14 cellular contexts compared by ENCODE assay signal in the genomic region with DNA sequence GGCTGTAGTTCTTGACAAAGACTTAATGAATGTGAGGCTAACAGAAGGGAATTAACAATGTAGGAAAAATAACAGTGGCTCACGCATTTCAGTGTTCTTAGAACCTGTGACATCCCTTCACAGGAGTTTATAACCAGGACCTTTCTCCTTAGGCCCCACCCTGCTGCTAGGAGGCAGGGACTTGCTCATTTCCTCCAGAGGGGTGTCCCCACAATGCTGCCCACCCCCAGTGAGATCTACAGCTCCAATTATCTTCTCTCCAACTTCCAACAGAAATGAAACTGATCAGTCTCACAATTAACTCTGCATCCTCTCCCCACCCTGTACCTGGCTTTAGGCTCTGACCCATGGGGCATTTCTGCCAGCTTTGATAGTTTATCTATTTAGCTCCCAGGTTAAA.
DNase-seq lines count a peak whose midpoint lies in the region; ATAC-seq and TF ChIP-seq lines count a peak whose summit lies in the region.
"Had no signal": no experiment of that assay in that cellular context is flagged by ENCODE, and none has a peak within 500 bp of the region (broad histone marks: within the 10 kb centered on the region; RNA-seq: fewer than 3 reads in every experiment).

No MANE protein-coding gene starts in this region.

- H3K4me2 ChIP-seq in GM23338: no peak overlapping the region

- no peak for ATAC-seq in GM23338
- ATAC-seq in HG03571 (IDR thresholded peaks at IDR 0.05; ENCODE audit: unreplicated experiment): no peak
- ATAC-seq: HepG2 had no signal

- H3K36me3 ChIP-seq in GM23338 (ENCODE audit: insufficient read depth): no peaks in the 10 kb centered on the region
- peaks cover 60% of the 10 kb centered on the region for H3K36me3 ChIP-seq in adipocyte (ENCODE audit: control insufficient read depth, insufficient read depth, low read length, severe bottlenecking)

- H3K9me3 Mint-ChIP-seq in activated T-cell treated with anti-CD3 and anti-CD28 coated beads, Interleukin-2, amount 50 U/mL, for 24 hours: no peaks in the 10 kb centered on the region
- H3K9me3 Mint-ChIP-seq in GM23338 (no peaks in the 10 kb centered on the region), nephron progenitor cell (no peaks in the 10 kb centered on the region)

- no peaks in the 10 kb centered on the region for H3K9me3 ChIP-seq in adipocyte (ENCODE audit: control insufficient read depth, low read length)

- no peak for DNase-seq in activated T-cell treated with anti-CD3 and anti-CD28 coated beads, Interleukin-2, amount 50 U/mL, for 24 hours
- no peak for DNase-seq in activated T-cell treated with anti-CD3 and anti-CD28 coated beads, Interleukin-2, amount 50 U/mL, for 48 hours
- DNase-seq in GM23338 (ENCODE audit: low spot score) (no peak), adipocyte (ENCODE audit: low read depth) (no peak), nephron progenitor cell (no peak), cortex of kidney (lab: John Stamatoyannopoulos, UW) (no peak), NCI-H2107 (lab: John Stamatoyannopoulos, UW) (no peak)
- DNase-seq: GOT3, NCI-H1105 treated with DMSO at 0.1 percent for 48 hours, NCI-H187 treated with DMSO at 0.1 percent for 48 hours, NCI-H774, SHP77 had no signal

- no peaks in the 10 kb centered on the region for H3K4me1 Mint-ChIP-seq in activated T-cell treated with anti-CD3 and anti-CD28 coated beads, Interleukin-2, amount 50 U/mL, for 24 hours (ENCODE audit: low read depth)
- peaks cover 8% of the 10 kb centered on the region for H3K4me1 Mint-ChIP-seq in GM23338
- no peaks in the 10 kb centered on the region for H3K4me1 Mint-ChIP-seq in nephron progenitor cell

- no peak overlapping the region for H2AFZ ChIP-seq in GM23338

- no peaks in the 10 kb centered on the region for H3K27me3 ChIP-seq in GM23338 (ENCODE audit: insufficient read depth)
- H3K27me3 ChIP-seq in adipocyte (replicated peaks; ENCODE audit: control insufficient read depth, insufficient read depth, low read length): no peaks in the 10 kb centered on the region

- no peak overlapping the region for H3K4me3 ChIP-seq in GM23338
- no peak overlapping the region for H3K4me3 ChIP-seq in adipocyte (ENCODE audit: low read length)

- H3K27me3 Mint-ChIP-seq in activated T-cell treated with anti-CD3 and anti-CD28 coated beads, Interleukin-2, amount 50 U/mL, for 24 hours: no peaks in the 10 kb centered on the region
- H3K27me3 Mint-ChIP-seq in GM23338 (ENCODE audit: insufficient read depth, low read depth, poor library complexity): no peaks in the 10 kb centered on the region
- H3K27me3 Mint-ChIP-seq in nephron progenitor cell (ENCODE audit: low read depth, poor library complexity): no peaks in the 10 kb centered on the region

- H3K4me1 ChIP-seq in GM23338 (ENCODE audit: insufficient read depth): peaks cover 13% of the 10 kb centered on the region; the same call in 1 of the 2 replicates
- H3K4me1 ChIP-seq in adipocyte (ENCODE audit: control insufficient read depth, insufficient read depth, low read length): peaks cover 11% of the 10 kb centered on the region

- no peak overlapping the region for H3K27ac ChIP-seq in GM23338 (ENCODE audit: low read depth)

- H3K9me2 ChIP-seq in GM23338 (ENCODE audit: insufficient read depth): no peaks in the 10 kb centered on the region

- peak overlapping the region; percentile 20 for H3K9ac ChIP-seq in adipocyte (ENCODE audit: low read length)

- no peak overlapping the region for H3K4me3 Mint-ChIP-seq in activated T-cell treated with anti-CD3 and anti-CD28 coated beads, Interleukin-2, amount 50 U/mL, for 24 hours
- H3K4me3 Mint-ChIP-seq in GM23338 (no peak overlapping the region), nephron progenitor cell (no peak overlapping the region)

- H3F3A ChIP-seq in GM23338 (replicated peaks; ENCODE audit: low read depth): no peaks in the 10 kb centered on the region

- no peaks in the 10 kb centered on the region for H4K20me1 ChIP-seq in GM23338 (replicated peaks; ENCODE audit: insufficient read depth)

- no peaks in the 10 kb centered on the region for H3K79me2 ChIP-seq in GM23338 (replicated peaks; ENCODE audit: insufficient read depth)

- peak overlapping the region; percentile 24 for H3K27ac Mint-ChIP-seq in activated T-cell treated with anti-CD3 and anti-CD28 coated beads, Interleukin-2, amount 50 U/mL, for 24 hours
- H3K27ac Mint-ChIP-seq in GM23338: peak overlapping the region; percentile 34; the same call in 1 of the 2 replicates
- H3K27ac Mint-ChIP-seq in nephron progenitor cell: peak overlapping the region; percentile 28

- peaks cover 47% of the 10 kb centered on the region for H3K36me3 Mint-ChIP-seq in activated T-cell treated with anti-CD3 and anti-CD28 coated beads, Interleukin-2, amount 50 U/mL, for 24 hours (ENCODE audit: low read depth)
- peaks cover 12% of the 10 kb centered on the region; the same call in 2 of the 3 replicates for H3K36me3 Mint-ChIP-seq in GM23338 (ENCODE audit: low read depth)
- H3K36me3 Mint-ChIP-seq in nephron progenitor cell (ENCODE audit: low read depth): peaks cover 37% of the 10 kb centered on the region

- no peak for TF ChIP-seq CTCF in GM23338 (conservative IDR thresholded peaks at IDR 0.05; ENCODE audit: low read depth in 2 of 2)
- TF ChIP-seq CTCF in nephron progenitor cell (IDR thresholded peaks at IDR 0.05): no peak

TF ChIP-seq in GM23338, 12 proteins besides CTCF, POLR2A, EP300 and RAD21 (continues in another document):
- TF ChIP-seq JUNB (IDR thresholded peaks at IDR 0.05; ENCODE audit: unreplicated experiment) (no peak), POLR2AphosphoS5 (IDR thresholded peaks at IDR 0.05; ENCODE audit: low read depth) (no peak), ZNF331 (CRISPR knock-in tag; IDR thresholded peaks at IDR 0.05; ENCODE audit: low read depth) (no peak), EZH2phosphoT487 (IDR thresholded peaks at IDR 0.05; ENCODE audit: unreplicated experiment) (no peak)
- TF ChIP-seq, protein P1, sequence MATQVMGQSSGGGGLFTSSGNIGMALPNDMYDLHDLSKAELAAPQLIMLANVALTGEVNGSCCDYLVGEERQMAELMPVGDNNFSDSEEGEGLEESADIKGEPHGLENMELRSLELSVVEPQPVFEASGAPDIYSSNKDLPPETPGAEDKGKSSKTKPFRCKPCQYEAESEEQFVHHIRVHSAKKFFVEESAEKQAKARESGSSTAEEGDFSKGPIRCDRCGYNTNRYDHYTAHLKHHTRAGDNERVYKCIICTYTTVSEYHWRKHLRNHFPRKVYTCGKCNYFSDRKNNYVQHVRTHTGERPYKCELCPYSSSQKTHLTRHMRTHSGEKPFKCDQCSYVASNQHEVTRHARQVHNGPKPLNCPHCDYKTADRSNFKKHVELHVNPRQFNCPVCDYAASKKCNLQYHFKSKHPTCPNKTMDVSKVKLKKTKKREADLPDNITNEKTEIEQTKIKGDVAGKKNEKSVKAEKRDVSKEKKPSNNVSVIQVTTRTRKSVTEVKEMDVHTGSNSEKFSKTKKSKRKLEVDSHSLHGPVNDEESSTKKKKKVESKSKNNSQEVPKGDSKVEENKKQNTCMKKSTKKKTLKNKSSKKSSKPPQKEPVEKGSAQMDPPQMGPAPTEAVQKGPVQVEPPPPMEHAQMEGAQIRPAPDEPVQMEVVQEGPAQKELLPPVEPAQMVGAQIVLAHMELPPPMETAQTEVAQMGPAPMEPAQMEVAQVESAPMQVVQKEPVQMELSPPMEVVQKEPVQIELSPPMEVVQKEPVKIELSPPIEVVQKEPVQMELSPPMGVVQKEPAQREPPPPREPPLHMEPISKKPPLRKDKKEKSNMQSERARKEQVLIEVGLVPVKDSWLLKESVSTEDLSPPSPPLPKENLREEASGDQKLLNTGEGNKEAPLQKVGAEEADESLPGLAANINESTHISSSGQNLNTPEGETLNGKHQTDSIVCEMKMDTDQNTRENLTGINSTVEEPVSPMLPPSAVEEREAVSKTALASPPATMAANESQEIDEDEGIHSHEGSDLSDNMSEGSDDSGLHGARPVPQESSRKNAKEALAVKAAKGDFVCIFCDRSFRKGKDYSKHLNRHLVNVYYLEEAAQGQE (IDR thresholded peaks at IDR 0.05; ENCODE audit: unreplicated experiment): no peak
